In the genomic region with DNA sequence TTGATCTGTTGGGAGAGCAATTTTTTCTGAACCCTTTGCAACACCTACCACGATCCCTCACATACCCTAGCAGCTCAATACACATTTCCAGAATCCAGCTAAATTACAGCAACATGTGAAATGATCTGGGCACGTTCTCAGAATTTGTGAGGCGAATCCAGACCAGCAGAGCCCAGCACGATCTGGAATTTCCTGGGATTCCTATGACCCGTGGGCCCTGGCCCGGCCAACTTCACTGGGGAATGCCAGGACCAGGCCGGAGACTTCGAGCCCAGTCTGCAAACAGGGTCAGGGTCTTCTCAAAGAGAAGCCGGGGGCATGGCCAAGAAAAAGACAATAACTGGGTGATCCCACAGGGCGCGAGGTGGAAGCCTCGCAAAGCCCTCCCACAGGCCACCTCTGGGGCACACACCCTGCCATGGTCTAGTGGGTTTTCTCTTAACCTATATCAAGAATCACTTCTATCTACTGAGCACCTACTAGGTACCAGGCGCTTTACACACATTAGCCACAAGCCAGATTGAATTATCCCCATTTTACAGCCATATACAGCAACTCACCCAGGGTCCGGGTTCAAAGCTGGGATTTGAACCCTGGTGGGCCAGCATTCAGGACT, we compare ENCODE assay signal across 18 cellular contexts. TPM values are rescaled to one million over a fixed set of nuclear protein-coding genes. Genes with fewer than 3 reads are reported as not detected.
A peak's percentile ranks its signal among the peaks of the same experiment; 100 is the strongest.
DNase-seq lines count a peak whose midpoint lies in the region; ATAC-seq and TF ChIP-seq lines count a peak whose summit lies in the region.
"Had no signal": no experiment of that assay in that cellular context is flagged by ENCODE, and none has a peak within 500 bp of the region (broad histone marks: within the 10 kb centered on the region; RNA-seq: fewer than 3 reads in every experiment).

No MANE protein-coding gene starts in this region.

- H3K4me3 Mint-ChIP-seq in Calu3 (ENCODE audit: low read depth, unreplicated experiment) = peak overlapping the region; percentile 13
- H3K4me3 Mint-ChIP-seq in central memory CD8-positive, alpha-beta T cell = peak overlapping the region; percentile 58
- peak overlapping the region in 1 of 2 donors; percentile 39 for H3K4me3 Mint-ChIP-seq in stimulated activated naive B cell treated with anti-CD40 and anti-IgM and Interleukin-4, amounts not matched to agents 10 μg/mL and 1 μg/mL and 100 μg/mL, for 72 hours
- H3K4me3 Mint-ChIP-seq: activated CD4-positive, alpha-beta T cell treated with anti-CD3 and anti-CD28 coated beads, Interleukin-2, amount 10 ng/mL, durations not matched to agents 24 days and 14 days; activated naive CD4-positive, alpha-beta T cell treated with anti-CD3 and anti-CD28 coated beads for 36 hours had no signal

- H3K9me3 ChIP-seq in mesenchymal stem cell (ENCODE audit: control insufficient read depth, low read length) = no peaks in the 10 kb centered on the region
- H3K9me3 ChIP-seq: right lobe of liver had no signal

- peak overlapping the region; percentile 9 to 28 for H3K4ac ChIP-seq in mesenchymal stem cell (ENCODE audit: low read depth in 1 of 2, low read length in 2 of 2)

- H3K27me3 Mint-ChIP-seq in Calu3 (ENCODE audit: unreplicated experiment) = no peaks in the 10 kb centered on the region
- no peaks in the 10 kb centered on the region for H3K27me3 Mint-ChIP-seq in central memory CD8-positive, alpha-beta T cell
- H3K27me3 Mint-ChIP-seq in stimulated activated naive B cell treated with anti-CD40 and anti-IgM and Interleukin-4, amounts not matched to agents 10 μg/mL and 1 μg/mL and 100 μg/mL, for 72 hours = no peaks in the 10 kb centered on the region
- H3K27me3 Mint-ChIP-seq: activated CD4-positive, alpha-beta T cell treated with anti-CD3 and anti-CD28 coated beads, Interleukin-2, amount 10 ng/mL, durations not matched to agents 24 days and 14 days had no signal

- H3K4me1 ChIP-seq in mesenchymal stem cell (ENCODE audit: control insufficient read depth, insufficient read depth, low read depth, low read length) = peaks cover 8% of the 10 kb centered on the region

- H3K4me2 ChIP-seq in mesenchymal stem cell (ENCODE audit: low read length, poor library complexity, severe bottlenecking) = no peak overlapping the region

- H2BK12ac ChIP-seq in mesenchymal stem cell (ENCODE audit: low read length in 2 of 2) = no peak overlapping the region

- no peak for ATAC-seq in central memory CD8-positive, alpha-beta T cell (replicated peaks; ENCODE audit: extremely low read depth, poor library complexity, severe bottlenecking)
- ATAC-seq in stimulated activated naive B cell treated with anti-CD40 and anti-IgM and Interleukin-4, amounts not matched to agents 10 μg/mL and 1 μg/mL and 100 μg/mL, for 72 hours (replicated peaks) = peak; percentile 58 to 63
- ATAC-seq in GM18873 (IDR thresholded peaks at IDR 0.05; ENCODE audit: low FRiP score, unreplicated experiment) (no peak), HG03095 (IDR thresholded peaks at IDR 0.05; ENCODE audit: unreplicated experiment) (no peak), HG03432 (IDR thresholded peaks at IDR 0.05; ENCODE audit: unreplicated experiment) (no peak)

- H2BK120ac ChIP-seq in mesenchymal stem cell (ENCODE audit: low read depth, low read length) = no peak overlapping the region

- DNase-seq in Calu3 (no peak), mesenchymal stem cell (no peak), hepatic stellate cell (ENCODE audit: low spot score) (no peak)
- DNase-seq in central memory CD8-positive, alpha-beta T cell (ENCODE audit: low spot score in 2 of 2) = no peak
- DNase-seq in stimulated activated naive B cell treated with anti-CD40 and anti-IgM and Interleukin-4, amounts not matched to agents 10 μg/mL and 1 μg/mL and 100 μg/mL, for 72 hours = no peak
- DNase-seq: activated CD4-positive, alpha-beta T cell treated with anti-CD3 and anti-CD28 coated beads, Interleukin-2, amount 10 ng/mL, durations not matched to agents 24 days and 14 days; activated naive CD4-positive, alpha-beta T cell treated with anti-CD3 and anti-CD28 coated beads for 36 hours; dermis blood vessel endothelial cell; DMS 273 treated with DMSO at 0.1 percent for 48 hours; glutamatergic neuron; HCEC 1CT; IMR-90; mesendoderm; NCI-H2029 treated with DMSO at 0.1 percent for 48 hours had no signal

- no peak overlapping the region for H2AFZ ChIP-seq in mesenchymal stem cell (ENCODE audit: low read depth, low read length)

- no peak overlapping the region for H4K8ac ChIP-seq in mesenchymal stem cell (ENCODE audit: low read length)

- H3K23ac ChIP-seq in mesenchymal stem cell (ENCODE audit: low read length in 2 of 2) = no peak overlapping the region

- H3K9ac ChIP-seq in mesenchymal stem cell (ENCODE audit: low read length) = no peak overlapping the region

- H3K27ac Mint-ChIP-seq in Calu3 (ENCODE audit: unreplicated experiment) = peak overlapping the region; percentile 32
- H3K27ac Mint-ChIP-seq in central memory CD8-positive, alpha-beta T cell (ENCODE audit: low read depth) = peak overlapping the region; percentile 98
- H3K27ac Mint-ChIP-seq in stimulated activated naive B cell treated with anti-CD40 and anti-IgM and Interleukin-4, amounts not matched to agents 10 μg/mL and 1 μg/mL and 100 μg/mL, for 72 hours = peak overlapping the region; percentile 92
- H3K27ac Mint-ChIP-seq: activated CD4-positive, alpha-beta T cell treated with anti-CD3 and anti-CD28 coated beads, Interleukin-2, amount 10 ng/mL, durations not matched to agents 24 days and 14 days; activated naive CD4-positive, alpha-beta T cell treated with anti-CD3 and anti-CD28 coated beads for 36 hours had no signal

- H3K9me3 Mint-ChIP-seq in Calu3 (ENCODE audit: low read depth, unreplicated experiment) = no peaks in the 10 kb centered on the region
- H3K9me3 Mint-ChIP-seq in central memory CD8-positive, alpha-beta T cell = no peaks in the 10 kb centered on the region
- H3K9me3 Mint-ChIP-seq in stimulated activated naive B cell treated with anti-CD40 and anti-IgM and Interleukin-4, amounts not matched to agents 10 μg/mL and 1 μg/mL and 100 μg/mL, for 72 hours = no peaks in the 10 kb centered on the region
- H3K9me3 Mint-ChIP-seq: activated CD4-positive, alpha-beta T cell treated with anti-CD3 and anti-CD28 coated beads, Interleukin-2, amount 10 ng/mL, durations not matched to agents 24 days and 14 days; activated naive CD4-positive, alpha-beta T cell treated with anti-CD3 and anti-CD28 coated beads for 36 hours had no signal

- H3K36me3 ChIP-seq in mesenchymal stem cell (ENCODE audit: control insufficient read depth in 1 of 2, insufficient read depth in 2 of 2, low read depth in 1 of 2, low read length in 2 of 2) = peaks cover 2 to 20% of the 10 kb centered on the region in 2 experiments
- H3K36me3 ChIP-seq: right lobe of liver had no signal

- no peak overlapping the region for H3K18ac ChIP-seq in mesenchymal stem cell (ENCODE audit: low read depth in 1 of 2, low read length in 2 of 2)

- no peak overlapping the region for H3K27ac ChIP-seq in mesenchymal stem cell (ENCODE audit: low read length, poor library complexity, severe bottlenecking)
- H3K27ac ChIP-seq: right lobe of liver had no signal

- H3K4me3 ChIP-seq in mesenchymal stem cell (ENCODE audit: insufficient read depth in 1 of 2, low read depth in 1 of 2, low read length in 2 of 2) = no peak overlapping the region
- H3K4me3 ChIP-seq: right lobe of liver had no signal

- no peak overlapping the region for H2AK5ac ChIP-seq in mesenchymal stem cell (ENCODE audit: low read length, severe bottlenecking)

- H3K14ac ChIP-seq in mesenchymal stem cell (ENCODE audit: low read length in 2 of 2) = no peak overlapping the region

- H3K36me3 Mint-ChIP-seq in Calu3 (ENCODE audit: insufficient read depth, unreplicated experiment) = peaks cover 5% of the 10 kb centered on the region
- H3K36me3 Mint-ChIP-seq in central memory CD8-positive, alpha-beta T cell (ENCODE audit: insufficient read depth) = peaks cover 21% of the 10 kb centered on the region
- peaks cover 10 to 23% of the 10 kb centered on the region in 2 donors for H3K36me3 Mint-ChIP-seq in stimulated activated naive B cell treated with anti-CD40 and anti-IgM and Interleukin-4, amounts not matched to agents 10 μg/mL and 1 μg/mL and 100 μg/mL, for 72 hours

- WGBS in mesenchymal stem cell = 88% methylated on average over 14 of the region's 14 CpGs

- no peak for TF ChIP-seq CTCF in Calu3 (IDR thresholded peaks at IDR 0.05; ENCODE audit: unreplicated experiment)

- H3K27me3 ChIP-seq in mesenchymal stem cell (ENCODE audit: control insufficient read depth in 1 of 2, insufficient read depth in 1 of 2, low read length in 2 of 2) = no peaks in the 10 kb centered on the region
- H3K27me3 ChIP-seq: right lobe of liver had no signal

- H2BK5ac ChIP-seq in mesenchymal stem cell (ENCODE audit: low read depth, low read length, poor library complexity, severe bottlenecking) = no peak overlapping the region

- CTCF ChIA-PET in Calu3 (lab: Charles Lee) = interaction anchor here (1.0 kb wide), 1 partner anchor 9 kb away, joined by 3 read pairs; no protein-coding TSS in a partner anchor

- intact Hi-C loops in Calu3 (cut with micrococcal nuclease; ENCODE audit: unreplicated experiment) = no loop called here

- H3K4me1 Mint-ChIP-seq in Calu3 (ENCODE audit: low read depth, unreplicated experiment) = peaks cover 33% of the 10 kb centered on the region
- peaks cover 83% of the 10 kb centered on the region for H3K4me1 Mint-ChIP-seq in central memory CD8-positive, alpha-beta T cell
- peaks cover 68 to 88% of the 10 kb centered on the region in 2 donors for H3K4me1 Mint-ChIP-seq in stimulated activated naive B cell treated with anti-CD40 and anti-IgM and Interleukin-4, amounts not matched to agents 10 μg/mL and 1 μg/mL and 100 μg/mL, for 72 hours

- H3K79me1 ChIP-seq in mesenchymal stem cell (replicated peaks; ENCODE audit: low read length, poor library complexity, severe bottlenecking) = peaks cover 39% of the 10 kb centered on the region

- H2BK15ac ChIP-seq in mesenchymal stem cell (ENCODE audit: low read depth, poor library complexity, severe bottlenecking) = no peak overlapping the region

- BruUV-seq in Calu3 (replicated peaks; lab: Mats Ljungman, UMichigan) = no TSS peak

- peak overlapping the region; percentile 22 for H4K91ac ChIP-seq in mesenchymal stem cell (ENCODE audit: low read length)

RNA-seq across cellular contexts. Expression of a gene that starts 33.8 kb away (rescaled TPM):
- total RNA-seq in Calu3 (2022) = 11.2 and 12.5 TPM in 2 replicates
- 8.0 TPM for polyA plus RNA-seq in mesenchymal stem cell (2013, experiment 1 of 2)
- polyA plus RNA-seq in mesenchymal stem cell (2013, experiment 2 of 2) = 7.7 TPM

Comparison
In these comparisons a context has a peak if more than half of its experiments do, and no peak if none do; other contexts are left out.
1. H3K27ac Mint-ChIP-seq: peak in every context shown above with its lines; median percentile 98 in central memory CD8-positive, alpha-beta T cell; 92 in stimulated activated naive B cell treated with anti-CD40 and anti-IgM and Interleukin-4, amounts not matched to agents 10 μg/mL and 1 μg/mL and 100 μg/mL, for 72 hours; 32 in Calu3.
2. ATAC-seq: peak in stimulated activated naive B cell treated with anti-CD40 and anti-IgM and Interleukin-4, amounts not matched to agents 10 μg/mL and 1 μg/mL and 100 μg/mL, for 72 hours (2 of 2); none in central memory CD8-positive, alpha-beta T cell (single experiment), GM18873 (single experiment), HG03095 (single experiment) and HG03432 (single experiment).